17 cellular contexts compared by ENCODE assay signal in genomic region chr18:13454363-13455150, GRCh38.
DNase-seq lines count a peak whose midpoint lies in the region; ATAC-seq and TF ChIP-seq lines count a peak whose summit lies in the region.
"Had no signal": no experiment of that assay in that cellular context is flagged by ENCODE, and none has a peak within 500 bp of the region (broad histone marks: within the 10 kb centered on the region; RNA-seq: fewer than 3 reads in every experiment).

No MANE protein-coding gene starts in this region.

- H3K79me2 ChIP-seq in mammary epithelial cell (ENCODE audit: insufficient read depth, low read length), result no peaks in the 10 kb centered on the region

- H3K27ac ChIP-seq in heart right ventricle (peak overlapping the region in 6 of 10 donors; percentile 25 to 74 (median 62)), mammary epithelial cell (ENCODE audit: insufficient read depth, low read depth, low read length) (no peak overlapping the region)
- H3K27ac ChIP-seq: 22Rv1, KMS-11 had no signal

- no peaks in the 10 kb centered on the region for H3K36me3 ChIP-seq in heart right ventricle
- H3K36me3 ChIP-seq in mammary epithelial cell (ENCODE audit: insufficient read depth, low read length), result no peaks in the 10 kb centered on the region
- H3K36me3 ChIP-seq: MG63 had no signal

- TF ChIP-seq CTCF in heart right ventricle (IDR thresholded peaks at IDR 0.05) (no peak), chondrocyte (IDR thresholded peaks at IDR 0.05) (no peak), mammary epithelial cell (conservative IDR thresholded peaks at IDR 0.05 in 1 of 2, IDR thresholded peaks at IDR 0.05 in 1 of 2; ENCODE audit: extremely low read depth in 1 of 2, insufficient read depth in 1 of 2, low read depth in 1 of 2, low read length in 2 of 2) (no peak)

- BruUV-seq in mammary epithelial cell (replicated peaks; lab: Mats Ljungman, UMichigan), result no TSS peak

- H3K4me2 ChIP-seq in mammary epithelial cell (ENCODE audit: insufficient read depth, low read depth, low read length), result no peak overlapping the region
- H3K4me2 ChIP-seq: KMS-11 had no signal

- H3K4me1 Mint-ChIP-seq in chondrocyte (ENCODE audit: low read depth), result peaks cover 20% of the 10 kb centered on the region

- H3K27me3 Mint-ChIP-seq in chondrocyte (ENCODE audit: low read depth), result no peaks in the 10 kb centered on the region

- H2AFZ ChIP-seq in mammary epithelial cell (ENCODE audit: low read depth, low read length), result no peak overlapping the region

- CTCF ChIA-PET in mammary epithelial cell (lab: Charles Lee; ENCODE audit: low non-redundant PET), result no interaction called here

- peak overlapping the region; percentile 61 for H3K27ac Mint-ChIP-seq in chondrocyte (ENCODE audit: unreplicated experiment)

- H3K4me3 Mint-ChIP-seq in chondrocyte (ENCODE audit: unreplicated experiment), result no peak overlapping the region

- dilution Hi-C loops in mammary epithelial cell (cut with HindIII; ENCODE audit: low sequenced_read_pairs), result loop anchor here (5.0 to 25.0 kb wide), 3 partner anchors 47 to 142 kb away; no protein-coding TSS in a partner anchor

- DNase-seq in NCI-H1417 (lab: John Stamatoyannopoulos, UW) (peak in 2 of 3 experiments; percentile 14 to 58), NCI-H1417 treated with DMSO at 0.1 percent for 48 hours (lab: John Stamatoyannopoulos, UW) (no peak), heart right ventricle (no peak), cardiac septum (ENCODE audit: low spot score) (no peak), chondrocyte (ENCODE audit: low spot score) (no peak), ureter (ENCODE audit: low spot score) (peak; percentile 27), mammary epithelial cell (no peak), COR-L47 (lab: John Stamatoyannopoulos, UW) (no peak)
- DNase-seq: DMS53, MG63, NCI-H1105, NCI-H1930, NCI-H524, PC-3 had no signal

- H3K9me3 ChIP-seq in heart right ventricle (peaks cover 0 to 5% (median 0%) of the 10 kb centered on the region in 11 donors), mammary epithelial cell (replicated peaks; ENCODE audit: insufficient read depth, low read length) (peaks cover 21% of the 10 kb centered on the region)
- H3K9me3 ChIP-seq: MG63 had no signal

- H3K36me3 Mint-ChIP-seq in chondrocyte (ENCODE audit: low read depth), result peaks cover 5% of the 10 kb centered on the region

- H4K20me1 ChIP-seq in mammary epithelial cell (ENCODE audit: insufficient read depth, low read length), result no peaks in the 10 kb centered on the region

- intact Hi-C loops in heart right ventricle (cut with DNase I) (loop anchor here in 1 of 10 donors (5.0 kb wide), 1 partner anchor 237 kb away; the partner anchor contains the start of gene LDLRAD4), cardiac septum (cut with DNase I) (loop anchor here (5.0 kb wide), 2 partner anchors 48 to 232 kb away; no protein-coding TSS in a partner anchor), mammary epithelial cell (cut with micrococcal nuclease) (no loop called here)

- peaks cover 3% of the 10 kb centered on the region for H3K9me3 Mint-ChIP-seq in chondrocyte (ENCODE audit: low read depth)

- no peak overlapping the region for H3K9ac ChIP-seq in mammary epithelial cell (ENCODE audit: insufficient read depth, low read length)
- H3K9ac ChIP-seq: KMS-11 had no signal

- 91 to 95% methylated on average over 12 of the region's 12 CpGs for WGBS in heart right ventricle, 2 donors
- WGBS in mammary epithelial cell (ENCODE audit: low coverage, missing lambda C conversion rate), result 71% methylated on average over 10 of the region's 12 CpGs

- in situ Hi-C loops in mammary epithelial cell (cut with MboI; ENCODE audit: low sequenced_read_pairs in 2 of 2), result no loop called here

- H3K4me3 ChIP-seq in heart right ventricle (no peak overlapping the region), mammary epithelial cell (replicated peaks in 1 of 3; ENCODE audit: insufficient read depth in 1 of 3, low read depth in 2 of 3, low read length in 3 of 3) (no peak overlapping the region)
- H3K4me3 ChIP-seq: GM12878, MG63 had no signal

- H3K27me3 ChIP-seq in heart right ventricle (no peaks in the 10 kb centered on the region), mammary epithelial cell (ENCODE audit: insufficient read depth, low read length) (no peaks in the 10 kb centered on the region)
- H3K27me3 ChIP-seq: MG63 had no signal

- peaks cover 26 to 73% (median 55%) of the 10 kb centered on the region in 9 donors for H3K4me1 ChIP-seq in heart right ventricle
- no peaks in the 10 kb centered on the region for H3K4me1 ChIP-seq in mammary epithelial cell (ENCODE audit: insufficient read depth, low read length)

- ATAC-seq in heart right ventricle, result no peak
- ATAC-seq: PC-3 had no signal

Comparison
In these comparisons a context has a peak if more than half of its experiments do, and no peak if none do; other contexts are left out.
1. DNase-seq: peak in NCI-H1417 (2 of 3) and ureter (single experiment); none in NCI-H1417 treated with DMSO at 0.1 percent for 48 hours (single experiment), heart right ventricle (0 of 2), cardiac septum (single experiment), chondrocyte (single experiment), mammary epithelial cell (single experiment) and COR-L47 (single experiment).